In genomic region chr12:113049976-113050742, GRCh38 we compare ENCODE assay signal across 8 cellular contexts. TPM values are rescaled to one million over a fixed set of nuclear protein-coding genes. Genes with fewer than 3 reads are reported as not detected.
A peak's percentile ranks its signal among the peaks of the same experiment; 100 is the strongest.
DNase-seq lines count a peak whose midpoint lies in the region; ATAC-seq and TF ChIP-seq lines count a peak whose summit lies in the region.

No MANE protein-coding gene starts in this region.

- H4K20me1 ChIP-seq in GM23248 (ENCODE audit: insufficient read depth) (no peaks in the 10 kb centered on the region), OCI-LY1 (ENCODE audit: insufficient read depth, low read length) (no peaks in the 10 kb centered on the region)

- DNase-seq in ACHN = peak; percentile 81
- peak; percentile 8 for DNase-seq in GM23248
- DNase-seq in foreskin keratinocyte = no peak
- DNase-seq in foreskin fibroblast = no peak
- no peak for DNase-seq in GOT3 (lab: John Stamatoyannopoulos, UW)
- DNase-seq in globus pallidus (ENCODE audit: low spot score) = no peak

- H3F3A ChIP-seq in GM23248 (ENCODE audit: insufficient read depth) (no peaks in the 10 kb centered on the region), OCI-LY1 (ENCODE audit: insufficient read depth, low read length) (peaks cover 13% of the 10 kb centered on the region; the same call in 1 of the 2 replicates)

- no peak overlapping the region for H3K4me2 ChIP-seq in GM23248 (ENCODE audit: unreplicated experiment)
- peak overlapping the region; percentile 60; the same call in 1 of the 2 replicates for H3K4me2 ChIP-seq in OCI-LY1 (ENCODE audit: low read length)

- peak; percentile 32 for ATAC-seq in foreskin keratinocyte
- ATAC-seq in HG03342 (IDR thresholded peaks at IDR 0.05; ENCODE audit: unreplicated experiment) = no peak

- H3K9me2 ChIP-seq in GM23248 (ENCODE audit: insufficient read depth) (no peaks in the 10 kb centered on the region), OCI-LY1 (ENCODE audit: low read depth, low read length) (no peaks in the 10 kb centered on the region)

- no peak overlapping the region for H2AFZ ChIP-seq in GM23248
- H2AFZ ChIP-seq in OCI-LY1 (ENCODE audit: low read length) = no peak overlapping the region

- peaks cover 19% of the 10 kb centered on the region for H3K27me3 ChIP-seq in GM23248 (replicated peaks; ENCODE audit: insufficient read depth)
- no peaks in the 10 kb centered on the region for H3K27me3 ChIP-seq in OCI-LY1 (ENCODE audit: insufficient read depth, low read length)
- H3K27me3 ChIP-seq in foreskin keratinocyte = peaks cover 43% of the 10 kb centered on the region

- H3K27ac ChIP-seq in GM23248 (no peak overlapping the region), OCI-LY1 (ENCODE audit: low read depth, low read length, poor library complexity, severe bottlenecking) (peak overlapping the region; percentile 99), foreskin keratinocyte (no peak overlapping the region)

- no peak overlapping the region for H3K9ac ChIP-seq in GM23248
- H3K9ac ChIP-seq in OCI-LY1 (ENCODE audit: low read length) = peak overlapping the region; percentile 73; the same call in 1 of the 2 replicates

- in situ Hi-C loops in ACHN (cut with HindIII; ENCODE audit: low pct_ligation_motif_present, low pct_unique_long_range_greater_than_20kb, low sequenced_read_pairs) = loop anchor here (25.0 kb wide), 1 partner anchor 112 kb away; no protein-coding TSS in a partner anchor
- in situ Hi-C loops in GM23248 (cut with MboI) = loop anchor here (10.0 kb wide), 2 partner anchors 95 to 125 kb away; partner anchors contain the start of gene CFAP73

- WGBS in GM23248 (ENCODE audit: low coverage in 1 of 2, low lambda C conversion rate in 2 of 2, missing lambda C conversion rate in 2 of 2), 2 experiments = 35 to 36% methylated on average over 10 to 11 of the region's 11 CpGs

- H3K9me3 ChIP-seq in GM23248 (ENCODE audit: low read depth) (no peaks in the 10 kb centered on the region), OCI-LY1 (ENCODE audit: low read length) (no peaks in the 10 kb centered on the region)

- TF ChIP-seq CTCF in OCI-LY1 (IDR thresholded peaks at IDR 0.05; ENCODE audit: low read length) (peak; percentile 87), foreskin keratinocyte (conservative IDR thresholded peaks at IDR 0.05) (peak; percentile 46), foreskin fibroblast (IDR thresholded peaks at IDR 0.05; ENCODE audit: low read depth, low read length) (no peak)

- H3K4me3 ChIP-seq in GM23248 (no peak overlapping the region), OCI-LY1 (ENCODE audit: low read depth, low read length, poor library complexity, severe bottlenecking) (no peak overlapping the region), foreskin fibroblast (ENCODE audit: low read depth in 1 of 2, low read length in 2 of 2) (no peak overlapping the region)

- no peaks in the 10 kb centered on the region for H3K4me1 ChIP-seq in GM23248 (ENCODE audit: insufficient read depth)
- H3K4me1 ChIP-seq in OCI-LY1 (ENCODE audit: insufficient read depth, low read length, severe bottlenecking) = peaks cover 67% of the 10 kb centered on the region
- no peaks in the 10 kb centered on the region for H3K4me1 ChIP-seq in foreskin keratinocyte

- H3K79me2 ChIP-seq in GM23248 (ENCODE audit: insufficient read depth) (no peaks in the 10 kb centered on the region), OCI-LY1 (ENCODE audit: insufficient read depth, low read length) (no peaks in the 10 kb centered on the region)

- no peaks in the 10 kb centered on the region for H3K36me3 ChIP-seq in GM23248 (ENCODE audit: low read depth)
- no peaks in the 10 kb centered on the region for H3K36me3 ChIP-seq in OCI-LY1 (ENCODE audit: insufficient read depth, low read length)

RNA-seq across cellular contexts. Expression of gene DTX1, which starts 6.4 kb away (rescaled TPM):
- total RNA-seq in GM23248 (2014; rRNA removed; shearing (Covaris generic)) = not detected in 2 replicates
- not detected in 2 replicates for polyA plus RNA-seq in GM23248 (2016; fragmentation: Nextera tagmentation; extraction: Ambion mirVana)
- not detected in 2 replicates for total RNA-seq in foreskin keratinocyte
- polyA plus RNA-seq in foreskin keratinocyte = not detected in 2 replicates

Comparison
In these comparisons a context has a peak if more than half of its experiments do, and no peak if none do; other contexts are left out.
1. DNase-seq: peak in ACHN (single experiment) and GM23248 (single experiment); none in foreskin keratinocyte (0 of 2), foreskin fibroblast (0 of 2), GOT3 (single experiment) and globus pallidus (single experiment).